ENCODE assay signal across 8 cellular contexts in the genomic region with DNA sequence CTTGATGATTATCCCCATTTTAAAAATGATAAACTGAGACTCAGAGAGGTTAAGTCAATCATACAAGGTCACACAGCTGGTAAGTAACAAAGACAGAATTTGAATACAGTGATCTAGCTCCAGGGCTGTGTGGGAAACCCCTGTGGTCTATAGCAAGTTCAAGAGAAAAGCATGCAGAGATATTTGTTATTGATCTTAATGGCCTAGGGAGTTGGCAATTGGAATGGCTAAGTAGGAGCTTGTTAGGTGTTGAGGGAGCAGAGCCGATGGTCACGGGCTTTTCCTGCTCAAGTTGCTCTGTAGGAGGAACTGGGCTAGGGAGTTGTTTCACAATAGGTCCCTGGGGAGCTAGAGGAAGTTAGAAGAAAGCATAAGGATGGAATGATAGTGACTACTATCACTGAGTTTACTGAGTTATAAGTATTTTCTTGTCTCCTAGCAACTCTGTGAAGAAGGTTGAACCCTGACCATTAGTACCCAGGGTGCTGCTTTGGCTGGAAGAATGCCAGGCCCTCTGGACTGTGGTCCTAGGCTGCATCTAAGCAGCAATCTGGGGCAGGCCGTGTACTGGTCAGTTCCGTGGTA. TPM values are rescaled to one million over a fixed set of nuclear protein-coding genes. Genes with fewer than 3 reads are reported as not detected.
DNase-seq lines count a peak whose midpoint lies in the region; ATAC-seq and TF ChIP-seq lines count a peak whose summit lies in the region.

No MANE protein-coding gene starts in this region.

- POLR2A ChIA-PET in WTC11 (lab: Charles Lee) = no interaction called here

- peaks cover 19% of the 10 kb centered on the region for H3K36me3 Mint-ChIP-seq in WTC11

- no peak for TF ChIP-seq CTCF in WTC11 (IDR thresholded peaks at IDR 0.05)

- H3K9me3 Mint-ChIP-seq in WTC11 = 0 out of 2 replicates have a peak, but pooled peaks cover 4% of the 10 kb centered on the region

- peaks cover 7% of the 10 kb centered on the region for H3K4me1 Mint-ChIP-seq in WTC11

- no peak overlapping the region for H3K4me3 Mint-ChIP-seq in WTC11

- H3K27ac Mint-ChIP-seq in WTC11 = peak overlapping the region; percentile 55; the same call in 1 of the 2 replicates

- H3K27me3 Mint-ChIP-seq in WTC11 (ENCODE audit: low read depth) = no peaks in the 10 kb centered on the region

- DNase-seq in Right ventricle myocardium inferior (ENCODE audit: missing footprints) (no peak), cardiac septum (ENCODE audit: low spot score) (no peak), WTC11 (ENCODE audit: low spot score) (no peak), hepatic stellate cell (ENCODE audit: low spot score) (peak; percentile 36), substantia nigra (lab: John Stamatoyannopoulos, UW) (peak in 12 of 49 donors; percentile 2 to 22 (median 11)), T1000 (lab: John Stamatoyannopoulos, UW) (no peak), middle frontal gyrus (ENCODE audit: extremely low spot score, low spot score) (no peak)

- CTCF ChIA-PET in WTC11 (lab: Charles Lee) = interaction anchor here (0.6 to 1.0 kb wide), 3 partner anchors 9 to 106 kb away, joined by 3 read pairs; a partner anchor contains a TSS

- intact Hi-C loops in Right ventricle myocardium inferior (cut with DNase I) = no loop called here
- intact Hi-C loops in cardiac septum (cut with DNase I) = no loop called here

- peak overlapping the region; percentile 32 for H3K27ac ChIP-seq in substantia nigra (ENCODE audit: low read depth, low read length, poor library complexity, severe bottlenecking)

- ATAC-seq in Right ventricle myocardium inferior (peak; percentile 88), HG03045 (IDR thresholded peaks at IDR 0.05; ENCODE audit: unreplicated experiment) (peak; percentile 60), WTC11 (peak; percentile 81)

TF ChIP-seq in WTC11, 78 proteins besides CTCF, POLR2A, EP300 and RAD21 (continues in another document):
- TF ChIP-seq SOX15 (CRISPR knock-in tag; IDR thresholded peaks at IDR 0.05) (no peak), GABPB1 (CRISPR knock-in tag; IDR thresholded peaks at IDR 0.05) (no peak), NR3C1 (CRISPR knock-in tag; conservative IDR thresholded peaks at IDR 0.05; ENCODE audit: low read depth) (no peak), NFATC4 (CRISPR knock-in tag; IDR thresholded peaks at IDR 0.05) (no peak), GRHL2 (CRISPR knock-in tag; IDR thresholded peaks at IDR 0.05; ENCODE audit: insufficient replicate concordance, severe bottlenecking) (no peak), MYBL2 (CRISPR knock-in tag; IDR thresholded peaks at IDR 0.05) (no peak), ZNF121 (CRISPR knock-in tag; IDR thresholded peaks at IDR 0.05) (no peak), ZNF232 (CRISPR knock-in tag; IDR thresholded peaks at IDR 0.05) (no peak), FOXP1 (CRISPR knock-in tag; IDR thresholded peaks at IDR 0.05; ENCODE audit: borderline replicate concordance) (no peak), RORB (CRISPR knock-in tag; IDR thresholded peaks at IDR 0.05) (no peak), RELA (CRISPR knock-in tag; IDR thresholded peaks at IDR 0.05; ENCODE audit: borderline replicate concordance) (no peak)
- TF ChIP-seq, protein P1, sequence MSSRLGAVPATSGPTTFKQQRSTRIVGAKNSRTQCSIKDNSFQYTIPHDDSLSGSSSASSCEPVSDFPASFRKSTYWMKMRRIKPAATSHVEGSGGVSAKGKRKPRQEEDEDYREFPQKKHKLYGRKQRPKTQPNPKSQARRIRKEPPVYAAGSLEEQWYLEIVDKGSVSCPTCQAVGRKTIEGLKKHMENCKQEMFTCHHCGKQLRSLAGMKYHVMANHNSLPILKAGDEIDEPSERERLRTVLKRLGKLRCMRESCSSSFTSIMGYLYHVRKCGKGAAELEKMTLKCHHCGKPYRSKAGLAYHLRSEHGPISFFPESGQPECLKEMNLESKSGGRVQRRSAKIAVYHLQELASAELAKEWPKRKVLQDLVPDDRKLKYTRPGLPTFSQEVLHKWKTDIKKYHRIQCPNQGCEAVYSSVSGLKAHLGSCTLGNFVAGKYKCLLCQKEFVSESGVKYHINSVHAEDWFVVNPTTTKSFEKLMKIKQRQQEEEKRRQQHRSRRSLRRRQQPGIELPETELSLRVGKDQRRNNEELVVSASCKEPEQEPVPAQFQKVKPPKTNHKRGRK (CRISPR knock-in tag; IDR thresholded peaks at IDR 0.05; ENCODE audit: borderline replicate concordance) = no peak
- TF ChIP-seq, protein P2, sequence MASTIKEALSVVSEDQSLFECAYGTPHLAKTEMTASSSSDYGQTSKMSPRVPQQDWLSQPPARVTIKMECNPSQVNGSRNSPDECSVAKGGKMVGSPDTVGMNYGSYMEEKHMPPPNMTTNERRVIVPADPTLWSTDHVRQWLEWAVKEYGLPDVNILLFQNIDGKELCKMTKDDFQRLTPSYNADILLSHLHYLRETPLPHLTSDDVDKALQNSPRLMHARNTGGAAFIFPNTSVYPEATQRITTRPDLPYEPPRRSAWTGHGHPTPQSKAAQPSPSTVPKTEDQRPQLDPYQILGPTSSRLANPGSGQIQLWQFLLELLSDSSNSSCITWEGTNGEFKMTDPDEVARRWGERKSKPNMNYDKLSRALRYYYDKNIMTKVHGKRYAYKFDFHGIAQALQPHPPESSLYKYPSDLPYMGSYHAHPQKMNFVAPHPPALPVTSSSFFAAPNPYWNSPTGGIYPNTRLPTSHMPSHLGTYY (CRISPR knock-in tag; IDR thresholded peaks at IDR 0.05) = no peak
- TF ChIP-seq, protein P3, sequence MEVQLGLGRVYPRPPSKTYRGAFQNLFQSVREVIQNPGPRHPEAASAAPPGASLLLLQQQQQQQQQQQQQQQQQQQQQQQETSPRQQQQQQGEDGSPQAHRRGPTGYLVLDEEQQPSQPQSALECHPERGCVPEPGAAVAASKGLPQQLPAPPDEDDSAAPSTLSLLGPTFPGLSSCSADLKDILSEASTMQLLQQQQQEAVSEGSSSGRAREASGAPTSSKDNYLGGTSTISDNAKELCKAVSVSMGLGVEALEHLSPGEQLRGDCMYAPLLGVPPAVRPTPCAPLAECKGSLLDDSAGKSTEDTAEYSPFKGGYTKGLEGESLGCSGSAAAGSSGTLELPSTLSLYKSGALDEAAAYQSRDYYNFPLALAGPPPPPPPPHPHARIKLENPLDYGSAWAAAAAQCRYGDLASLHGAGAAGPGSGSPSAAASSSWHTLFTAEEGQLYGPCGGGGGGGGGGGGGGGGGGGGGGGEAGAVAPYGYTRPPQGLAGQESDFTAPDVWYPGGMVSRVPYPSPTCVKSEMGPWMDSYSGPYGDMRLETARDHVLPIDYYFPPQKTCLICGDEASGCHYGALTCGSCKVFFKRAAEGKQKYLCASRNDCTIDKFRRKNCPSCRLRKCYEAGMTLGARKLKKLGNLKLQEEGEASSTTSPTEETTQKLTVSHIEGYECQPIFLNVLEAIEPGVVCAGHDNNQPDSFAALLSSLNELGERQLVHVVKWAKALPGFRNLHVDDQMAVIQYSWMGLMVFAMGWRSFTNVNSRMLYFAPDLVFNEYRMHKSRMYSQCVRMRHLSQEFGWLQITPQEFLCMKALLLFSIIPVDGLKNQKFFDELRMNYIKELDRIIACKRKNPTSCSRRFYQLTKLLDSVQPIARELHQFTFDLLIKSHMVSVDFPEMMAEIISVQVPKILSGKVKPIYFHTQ (CRISPR knock-in tag; IDR thresholded peaks at IDR 0.05) = no peak
- TF ChIP-seq, protein P4, sequence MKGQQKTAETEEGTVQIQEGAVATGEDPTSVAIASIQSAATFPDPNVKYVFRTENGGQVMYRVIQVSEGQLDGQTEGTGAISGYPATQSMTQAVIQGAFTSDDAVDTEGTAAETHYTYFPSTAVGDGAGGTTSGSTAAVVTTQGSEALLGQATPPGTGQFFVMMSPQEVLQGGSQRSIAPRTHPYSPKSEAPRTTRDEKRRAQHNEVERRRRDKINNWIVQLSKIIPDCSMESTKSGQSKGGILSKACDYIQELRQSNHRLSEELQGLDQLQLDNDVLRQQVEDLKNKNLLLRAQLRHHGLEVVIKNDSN (CRISPR knock-in tag; IDR thresholded peaks at IDR 0.05) = no peak
- TF ChIP-seq, protein P5, sequence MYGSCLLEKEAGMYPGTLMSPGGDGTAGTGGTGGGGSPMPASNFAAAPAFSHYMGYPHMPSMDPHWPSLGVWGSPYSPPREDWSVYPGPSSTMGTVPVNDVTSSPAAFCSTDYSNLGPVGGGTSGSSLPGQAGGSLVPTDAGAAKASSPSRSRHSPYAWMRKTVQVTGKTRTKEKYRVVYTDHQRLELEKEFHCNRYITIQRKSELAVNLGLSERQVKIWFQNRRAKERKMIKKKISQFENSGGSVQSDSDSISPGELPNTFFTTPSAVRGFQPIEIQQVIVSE (CRISPR knock-in tag; IDR thresholded peaks at IDR 0.05; ENCODE audit: borderline replicate concordance) = no peak
- TF ChIP-seq, protein P6, sequence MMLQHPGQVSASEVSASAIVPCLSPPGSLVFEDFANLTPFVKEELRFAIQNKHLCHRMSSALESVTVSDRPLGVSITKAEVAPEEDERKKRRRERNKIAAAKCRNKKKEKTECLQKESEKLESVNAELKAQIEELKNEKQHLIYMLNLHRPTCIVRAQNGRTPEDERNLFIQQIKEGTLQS (CRISPR knock-in tag; conservative IDR thresholded peaks at IDR 0.05) = no peak

RNA-seq across cellular contexts. Expression of a gene that starts 30.0 kb away (rescaled TPM):
- total RNA-seq in Right ventricle myocardium inferior = 5.6 TPM
- total RNA-seq in cardiac septum = 1.5 TPM
- 13.8 to 14.9 TPM (median 14.4 TPM) in 3 replicates for total RNA-seq in WTC11 (2021)

RNA-seq across cellular contexts. Expression of a gene that starts 43.1 kb away (rescaled TPM):
- total RNA-seq in Right ventricle myocardium inferior (8.0 TPM), cardiac septum (8.6 TPM), WTC11 (2021) (98.4 to 106 TPM (median 103 TPM) in 3 replicates)

Comparison
In these comparisons a context has a peak if more than half of its experiments do, and no peak if none do; other contexts are left out.
1. RNA of a gene that starts 43.1 kb away (total RNA-seq): 98.4 to 106 TPM in WTC11; 8.6 TPM in cardiac septum (single experiment) and 8.0 TPM in Right ventricle myocardium inferior (single experiment); every median in the first group is over 10 times any median in the second.
2. Peak in every context shown above with its lines, with median percentiles within 50 percentile points of each other: ATAC-seq.